ENCODE assay signal across 9 cellular contexts in the genomic region with DNA sequence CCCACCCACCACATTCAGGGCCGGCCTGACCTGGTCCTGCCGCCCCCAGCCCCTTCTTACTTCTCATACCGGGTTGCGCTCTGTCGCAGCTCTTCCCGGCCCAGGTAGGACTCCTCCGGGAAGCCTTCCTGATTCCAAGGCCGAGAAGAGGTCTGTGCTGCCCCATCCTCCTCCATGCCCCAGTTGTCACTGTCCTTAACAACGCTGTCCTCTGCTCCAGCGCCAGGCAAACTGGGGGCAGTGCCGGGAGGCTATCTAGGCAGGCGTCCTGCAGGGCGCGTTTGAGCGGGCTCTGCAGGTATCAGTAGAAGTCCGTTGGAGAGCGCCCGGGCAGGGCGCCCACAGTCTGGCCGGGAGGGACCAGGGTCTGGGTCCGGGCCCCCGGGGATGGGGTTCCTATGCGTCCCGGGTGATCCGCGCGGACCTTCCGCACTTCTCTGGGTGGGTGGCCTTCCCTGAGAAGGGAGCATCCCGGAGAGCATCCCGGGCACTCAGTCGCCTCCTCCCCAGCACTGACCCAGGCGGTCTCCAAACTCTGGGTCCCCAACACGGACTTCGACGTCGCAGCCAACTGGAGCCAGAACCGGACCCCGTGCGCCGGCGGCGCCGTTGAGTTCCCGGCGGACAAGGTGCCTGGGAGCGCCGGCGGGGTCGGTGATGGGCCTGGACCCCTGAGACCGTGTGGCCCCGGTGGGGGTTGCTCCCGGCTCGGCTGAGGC. TPM values are rescaled to one million over a fixed set of nuclear protein-coding genes. Genes with fewer than 3 reads are reported as not detected.
A peak's percentile ranks its signal among the peaks of the same experiment; 100 is the strongest.
DNase-seq lines count a peak whose midpoint lies in the region; ATAC-seq and TF ChIP-seq lines count a peak whose summit lies in the region.
"Had no signal": no experiment of that assay in that cellular context is flagged by ENCODE, and none has a peak within 500 bp of the region (broad histone marks: within the 10 kb centered on the region; RNA-seq: fewer than 3 reads in every experiment).

No MANE protein-coding gene starts in this region.

- no peaks in the 10 kb centered on the region for H3K9me3 ChIP-seq in hepatocyte (ENCODE audit: low read depth)
- H3K9me3 ChIP-seq in smooth muscle cell (replicated peaks; ENCODE audit: low read depth), result no peaks in the 10 kb centered on the region

- H3K4me3 ChIP-seq in hepatocyte, result peak overlapping the region; percentile 52
- H3K4me3 ChIP-seq in smooth muscle cell, result peak overlapping the region; percentile 41

- H3K4me1 ChIP-seq in hepatocyte (ENCODE audit: insufficient read depth) (peaks cover 15% of the 10 kb centered on the region), smooth muscle cell (ENCODE audit: low read depth) (no peaks in the 10 kb centered on the region)

- H3K4me3 Mint-ChIP-seq in T-helper 1 cell treated with Interleukin-12 subunit alpha and Interleukin-12 subunit beta and Interleukin-4 antibody, amounts not matched to agents 30 μg/mL and 1 μg/mL, for 36 hours, result peak overlapping the region; percentile 49
- H3K4me3 Mint-ChIP-seq in T-cell, result peak overlapping the region; percentile 43 to 72 (median 66)

- TF ChIP-seq CTCF in hepatocyte (IDR thresholded peaks at IDR 0.05; ENCODE audit: poor library complexity) (no peak), smooth muscle cell (IDR thresholded peaks at IDR 0.05; ENCODE audit: borderline replicate concordance, insufficient read depth, poor library complexity, severe bottlenecking) (no peak)

- no peaks in the 10 kb centered on the region for H3K9me3 Mint-ChIP-seq in T-helper 1 cell treated with Interleukin-12 subunit alpha and Interleukin-12 subunit beta and Interleukin-4 antibody, amounts not matched to agents 30 μg/mL and 1 μg/mL, for 36 hours
- no peaks in the 10 kb centered on the region for H3K9me3 Mint-ChIP-seq in T-cell

- peaks cover 36% of the 10 kb centered on the region for H3K27me3 Mint-ChIP-seq in T-helper 1 cell treated with Interleukin-12 subunit alpha and Interleukin-12 subunit beta and Interleukin-4 antibody, amounts not matched to agents 30 μg/mL and 1 μg/mL, for 36 hours (ENCODE audit: low read depth)
- peaks cover 7 to 19% of the 10 kb centered on the region in 2 donors for H3K27me3 Mint-ChIP-seq in T-cell

- H3F3A ChIP-seq in smooth muscle cell (ENCODE audit: low read depth), result peaks cover 4% of the 10 kb centered on the region

- DNase-seq in T-helper 1 cell (no peak), T-cell (no peak), hepatocyte (ENCODE audit: low spot score) (peak; percentile 42), smooth muscle cell (lab: John Stamatoyannopoulos, UW; ENCODE audit: unreplicated experiment) (no peak), NCI-H1092 (lab: John Stamatoyannopoulos, UW) (no peak)
- DNase-seq: left ventricle myocardium superior had no signal

- H3K27me3 ChIP-seq in hepatocyte (peaks cover 28% of the 10 kb centered on the region), smooth muscle cell (ENCODE audit: low read depth) (peaks cover 68% of the 10 kb centered on the region)

- no peak overlapping the region for H3K9ac ChIP-seq in smooth muscle cell (ENCODE audit: low read depth)

- WGBS in hepatocyte (ENCODE audit: low lambda C conversion rate, missing lambda C conversion rate), result 17% methylated on average over 45 of the region's 53 CpGs
- 17% methylated on average over 53 of the region's 53 CpGs for WGBS in smooth muscle cell (ENCODE audit: low lambda C conversion rate)

- no peaks in the 10 kb centered on the region for H4K20me1 ChIP-seq in hepatocyte (ENCODE audit: insufficient read depth, poor library complexity, severe bottlenecking)
- H4K20me1 ChIP-seq in smooth muscle cell (ENCODE audit: low read depth), result no peaks in the 10 kb centered on the region

- POLR2A ChIA-PET in T-cell (lab: Charles Lee), result no interaction called here

- peak overlapping the region; percentile 58 for H2AFZ ChIP-seq in hepatocyte
- H2AFZ ChIP-seq in smooth muscle cell (ENCODE audit: low read depth), result no peak overlapping the region

- ATAC-seq in T-cell (replicated peaks in 1 of 4), result peak in 2 of 4 experiments; percentile 12 to 15
- ATAC-seq in GM21619 (IDR thresholded peaks at IDR 0.05; ENCODE audit: unreplicated experiment), result no peak
- no peak for ATAC-seq in HG02763 (IDR thresholded peaks at IDR 0.05; ENCODE audit: unreplicated experiment)
- ATAC-seq: left ventricle myocardium superior had no signal

- H3K79me2 ChIP-seq in hepatocyte, result peaks cover 9% of the 10 kb centered on the region
- no peaks in the 10 kb centered on the region for H3K79me2 ChIP-seq in smooth muscle cell (ENCODE audit: low read depth)

- CTCF ChIA-PET in T-cell (lab: Charles Lee), result no interaction called here

- H3K36me3 Mint-ChIP-seq in T-helper 1 cell treated with Interleukin-12 subunit alpha and Interleukin-12 subunit beta and Interleukin-4 antibody, amounts not matched to agents 30 μg/mL and 1 μg/mL, for 36 hours (ENCODE audit: low read depth), result no peaks in the 10 kb centered on the region
- no peaks in the 10 kb centered on the region for H3K36me3 Mint-ChIP-seq in T-cell

- H3K4me2 ChIP-seq in hepatocyte (peak overlapping the region; percentile 91), smooth muscle cell (peak overlapping the region; percentile 48)

- no peaks in the 10 kb centered on the region for H3K4me1 Mint-ChIP-seq in T-helper 1 cell treated with Interleukin-12 subunit alpha and Interleukin-12 subunit beta and Interleukin-4 antibody, amounts not matched to agents 30 μg/mL and 1 μg/mL, for 36 hours (ENCODE audit: low read depth)
- H3K4me1 Mint-ChIP-seq in T-cell, result peaks cover 16 to 23% (median 18%) of the 10 kb centered on the region in 3 donors

- H3K27ac Mint-ChIP-seq in T-helper 1 cell treated with Interleukin-12 subunit alpha and Interleukin-12 subunit beta and Interleukin-4 antibody, amounts not matched to agents 30 μg/mL and 1 μg/mL, for 36 hours, result no peak overlapping the region
- H3K27ac Mint-ChIP-seq in T-cell, result no peak overlapping the region

- H3K27ac ChIP-seq in hepatocyte (peak overlapping the region; percentile 90), smooth muscle cell (ENCODE audit: low read depth) (no peak overlapping the region)

- no peaks in the 10 kb centered on the region for H3K36me3 ChIP-seq in hepatocyte (replicated peaks; ENCODE audit: insufficient read depth, low read depth)
- H3K36me3 ChIP-seq in smooth muscle cell (ENCODE audit: low read depth), result no peaks in the 10 kb centered on the region

- no peaks in the 10 kb centered on the region for H3K9me2 ChIP-seq in hepatocyte (replicated peaks; ENCODE audit: insufficient read depth)

RNA-seq across cellular contexts. Expression of gene AMN, which starts 0.9 kb away (rescaled TPM):
- total RNA-seq in T-cell (10 to 100 TPM in 2 of 5 donors, 1 to 10 TPM in 3; 5.2 to 15.0 (median 8.4) TPM), hepatocyte (157 and 169 TPM in 2 replicates), smooth muscle cell (0.31 TPM in 1 of 2 replicates, not detected in the other)
- polyA plus RNA-seq in hepatocyte (217 and 247 TPM in 2 replicates), smooth muscle cell (0.65 and 1.2 TPM in 2 replicates)
- total RNA-seq: left ventricle myocardium superior had no signal
